8 cellular contexts compared by ENCODE assay signal in the genomic region with DNA sequence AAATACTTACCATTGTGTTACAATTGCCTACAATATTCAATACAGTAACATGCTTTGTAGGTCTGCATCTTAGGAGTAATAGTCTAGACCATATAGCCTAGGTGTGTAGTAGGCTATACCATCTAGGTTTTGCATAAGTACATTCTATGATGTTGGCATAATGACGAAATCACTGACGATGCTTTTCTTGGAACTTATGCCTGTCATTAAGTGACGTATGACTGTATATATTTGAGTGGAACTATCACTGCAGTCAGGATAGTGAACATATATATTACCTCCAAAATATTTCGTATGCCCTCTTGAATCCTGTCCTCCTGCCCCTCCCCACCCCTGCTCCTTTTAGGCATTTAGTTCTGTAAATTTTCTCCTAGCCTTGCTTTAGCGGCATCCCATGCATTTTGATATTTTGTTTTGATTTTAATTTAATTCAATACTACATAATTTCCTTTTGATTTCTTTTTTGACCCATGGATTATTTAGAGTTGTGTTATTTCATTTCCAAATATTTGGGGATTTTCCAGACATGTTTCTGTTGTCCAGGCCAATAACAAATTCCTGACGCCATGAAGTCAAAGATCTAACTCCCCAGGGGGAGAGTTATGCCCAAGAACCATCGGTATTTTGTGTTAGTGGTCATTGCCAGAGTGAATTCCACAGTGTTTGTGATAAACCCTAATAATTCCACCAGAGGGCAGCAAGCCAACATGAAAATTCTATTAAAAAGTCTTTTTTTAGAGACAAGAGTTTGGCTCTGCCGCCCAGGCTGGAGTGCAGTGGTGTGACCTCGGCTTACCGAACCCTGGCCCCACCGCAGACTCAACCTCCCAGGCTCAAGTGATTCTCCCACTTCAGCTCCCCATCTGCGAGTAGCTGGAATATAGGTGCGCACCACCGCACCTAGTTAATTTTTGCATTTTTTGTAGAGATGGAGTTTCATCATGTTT. TPM values are rescaled to one million over a fixed set of nuclear protein-coding genes. Genes with fewer than 3 reads are reported as not detected.
DNase-seq lines count a peak whose midpoint lies in the region; ATAC-seq and TF ChIP-seq lines count a peak whose summit lies in the region.

No MANE protein-coding gene starts in this region.

- H3K9me3 ChIP-seq in CD8-positive, alpha-beta memory T cell (ENCODE audit: low read length): no peaks in the 10 kb centered on the region
- no peaks in the 10 kb centered on the region for H3K9me3 ChIP-seq in PC-3 (ENCODE audit: low read length)

- H3K4me1 Mint-ChIP-seq in CD8-positive, alpha-beta memory T cell: peaks cover 62 to 75% (median 73%) of the 10 kb centered on the region in 3 donors
- H3K4me1 Mint-ChIP-seq in HFFc6 (ENCODE audit: low read depth) (peaks cover 33% of the 10 kb centered on the region), progenitor cell of endocrine pancreas (ENCODE audit: low read depth) (peaks cover 5% of the 10 kb centered on the region)
- H3K4me1 Mint-ChIP-seq in activated naive CD4-positive, alpha-beta T cell treated with anti-CD3 and anti-CD28 coated beads, Interleukin-2, amount 10 ng/mL, durations not matched to agents 7 days and 5 days: peaks cover 64% of the 10 kb centered on the region

- peak overlapping the region; percentile 81 for H3K4me3 ChIP-seq in CD8-positive, alpha-beta memory T cell (ENCODE audit: low read length)
- peak overlapping the region; percentile 88 for H3K4me3 ChIP-seq in PC-3 (ENCODE audit: low read length)

- H4K20me1 ChIP-seq in PC-3 (ENCODE audit: low read length): peaks cover 14% of the 10 kb centered on the region; the same call in 1 of the 2 replicates

- peak overlapping the region; percentile 5; the same call in 1 of the 2 replicates for H3K9ac ChIP-seq in PC-3 (ENCODE audit: low read length)

- H3K27me3 Mint-ChIP-seq in CD8-positive, alpha-beta memory T cell: no peaks in the 10 kb centered on the region
- H3K27me3 Mint-ChIP-seq in HFFc6 (ENCODE audit: insufficient read depth): no peaks in the 10 kb centered on the region; the same call in 1 of the 2 replicates
- no peaks in the 10 kb centered on the region for H3K27me3 Mint-ChIP-seq in activated naive CD4-positive, alpha-beta T cell treated with anti-CD3 and anti-CD28 coated beads, Interleukin-2, amount 10 ng/mL, durations not matched to agents 7 days and 5 days
- no peaks in the 10 kb centered on the region for H3K27me3 Mint-ChIP-seq in progenitor cell of endocrine pancreas

- H3F3A ChIP-seq in PC-3 (ENCODE audit: low read length, unreplicated experiment): no peaks in the 10 kb centered on the region

- peak in 4 of 5 donors; percentile 32 to 73 (median 64) for DNase-seq in CD8-positive, alpha-beta memory T cell
- DNase-seq in HFFc6 (peak; percentile 78), PC-3 (peak; percentile 89), glomerular visceral epithelial cell (ENCODE audit: extremely low spot score) (peak; percentile 82), progenitor cell of endocrine pancreas (ENCODE audit: low spot score, unreplicated experiment) (no peak)
- DNase-seq in activated naive CD4-positive, alpha-beta T cell treated with anti-CD3 and anti-CD28 coated beads, Interleukin-2, amount 10 ng/mL, durations not matched to agents 7 days and 5 days: peak; percentile 73

- no peaks in the 10 kb centered on the region for H3K27me3 ChIP-seq in CD8-positive, alpha-beta memory T cell (ENCODE audit: insufficient read depth, low read length, poor library complexity, severe bottlenecking)
- H3K27me3 ChIP-seq in PC-3 (ENCODE audit: low read length): no peaks in the 10 kb centered on the region

- POLR2A ChIA-PET in CD8-positive, alpha-beta memory T cell (lab: Charles Lee): interaction anchor here (0.7 to 2.2 kb wide), 5 partner anchors 24 to 372 kb away, joined by 3 to 22 read pairs (median 4); a partner anchor contains a TSS
- POLR2A ChIA-PET in PC-3 (lab: Charles Lee; ENCODE audit: unreplicated experiment): no interaction called here

- peaks cover 44% of the 10 kb centered on the region for H3K79me2 ChIP-seq in PC-3 (ENCODE audit: low read length)

- peak overlapping the region; percentile 91 for H3K4me2 ChIP-seq in PC-3 (ENCODE audit: low read length)

- no peak overlapping the region for H2AFZ ChIP-seq in PC-3 (ENCODE audit: low read length)

- intact Hi-C loops in PC-3 (cut with micrococcal nuclease): loop anchor here (1.0 to 10.0 kb wide), 5 partner anchors 22 to 409 kb away; a partner anchor contains a TSS

- CTCF ChIA-PET in CD8-positive, alpha-beta memory T cell (lab: Charles Lee): interaction anchor here (0.7 to 4.5 kb wide), 20 partner anchors 11 to 725 kb away, joined by 3 to 185 read pairs (median 5); a partner anchor contains a TSS
- CTCF ChIA-PET in PC-3 (lab: Charles Lee): interaction anchor here (1.0 kb wide), 1 partner anchor 128 kb away, joined by 5 read pairs; no protein-coding TSS in a partner anchor
- CTCF ChIA-PET in activated naive CD4-positive, alpha-beta T cell treated with anti-CD3 and anti-CD28 coated beads, Interleukin-2, amount 10 ng/mL, durations not matched to agents 7 days and 5 days (lab: Charles Lee): interaction anchor here (0.8 to 4.4 kb wide), 16 partner anchors 17 to 444 kb away, joined by 3 to 202 read pairs (median 6); a partner anchor contains a TSS

- ATAC-seq in PC-3: peak; percentile 16
- ATAC-seq in HG02623 (IDR thresholded peaks at IDR 0.05; ENCODE audit: unreplicated experiment): no peak
- ATAC-seq in GM19463 (IDR thresholded peaks at IDR 0.05; ENCODE audit: unreplicated experiment): no peak

- no peaks in the 10 kb centered on the region for H3K9me2 ChIP-seq in PC-3 (replicated peaks; ENCODE audit: low read length)

- peaks cover 6% of the 10 kb centered on the region for H3K36me3 ChIP-seq in CD8-positive, alpha-beta memory T cell (ENCODE audit: insufficient read depth, low read length)
- H3K36me3 ChIP-seq in PC-3 (ENCODE audit: low read depth, low read length): peaks cover 6% of the 10 kb centered on the region; the same call in 1 of the 2 replicates

- no peak overlapping the region for H3K27ac ChIP-seq in CD8-positive, alpha-beta memory T cell (ENCODE audit: low read depth, low read length)
- no peak overlapping the region for H3K27ac ChIP-seq in PC-3 (ENCODE audit: low read length)

- peak overlapping the region; percentile 83 to 98 (median 93) for H3K27ac Mint-ChIP-seq in CD8-positive, alpha-beta memory T cell
- peak overlapping the region; percentile 53 for H3K27ac Mint-ChIP-seq in HFFc6
- H3K27ac Mint-ChIP-seq in activated naive CD4-positive, alpha-beta T cell treated with anti-CD3 and anti-CD28 coated beads, Interleukin-2, amount 10 ng/mL, durations not matched to agents 7 days and 5 days: peak overlapping the region; percentile 88
- no peak overlapping the region for H3K27ac Mint-ChIP-seq in progenitor cell of endocrine pancreas

- no TSS peak for BruUV-seq in PC-3 (replicated peaks; lab: Mats Ljungman, UMichigan)

- peaks cover 24 to 49% (median 27%) of the 10 kb centered on the region in 3 donors for H3K36me3 Mint-ChIP-seq in CD8-positive, alpha-beta memory T cell
- H3K36me3 Mint-ChIP-seq in HFFc6 (ENCODE audit: low read depth) (no peaks in the 10 kb centered on the region), progenitor cell of endocrine pancreas (ENCODE audit: insufficient read depth) (peaks cover 1% of the 10 kb centered on the region)
- H3K36me3 Mint-ChIP-seq in activated naive CD4-positive, alpha-beta T cell treated with anti-CD3 and anti-CD28 coated beads, Interleukin-2, amount 10 ng/mL, durations not matched to agents 7 days and 5 days: peaks cover 53% of the 10 kb centered on the region

- peaks cover 51% of the 10 kb centered on the region for H3K4me1 ChIP-seq in CD8-positive, alpha-beta memory T cell (ENCODE audit: insufficient read depth, low read length)
- H3K4me1 ChIP-seq in PC-3 (ENCODE audit: insufficient read depth, low read length): peaks cover 24% of the 10 kb centered on the region

- TF ChIP-seq CTCF in HFFc6 (IDR thresholded peaks at IDR 0.05) (peak; percentile 91), PC-3 (conservative IDR thresholded peaks at IDR 0.05; ENCODE audit: low read depth, low read length) (peak; percentile 77), progenitor cell of endocrine pancreas (IDR thresholded peaks at IDR 0.05; ENCODE audit: unreplicated experiment) (peak; percentile 75)

- no peaks in the 10 kb centered on the region for H3K9me3 Mint-ChIP-seq in CD8-positive, alpha-beta memory T cell
- H3K9me3 Mint-ChIP-seq in HFFc6 (no peaks in the 10 kb centered on the region), progenitor cell of endocrine pancreas (ENCODE audit: low read depth) (peaks cover 6% of the 10 kb centered on the region)
- H3K9me3 Mint-ChIP-seq in activated naive CD4-positive, alpha-beta T cell treated with anti-CD3 and anti-CD28 coated beads, Interleukin-2, amount 10 ng/mL, durations not matched to agents 7 days and 5 days: peaks cover 10% of the 10 kb centered on the region

- H3K4me3 Mint-ChIP-seq in CD8-positive, alpha-beta memory T cell: peak overlapping the region; percentile 94 to 99 (median 97)
- peak overlapping the region; percentile 66; the same call in 1 of the 2 replicates for H3K4me3 Mint-ChIP-seq in HFFc6
- peak overlapping the region; percentile 98 for H3K4me3 Mint-ChIP-seq in activated naive CD4-positive, alpha-beta T cell treated with anti-CD3 and anti-CD28 coated beads, Interleukin-2, amount 10 ng/mL, durations not matched to agents 7 days and 5 days
- peak overlapping the region; percentile 19 for H3K4me3 Mint-ChIP-seq in progenitor cell of endocrine pancreas (ENCODE audit: low read depth)

RNA-seq across cellular contexts. Expression of a gene that starts 24.2 kb away (rescaled TPM):
- total RNA-seq in CD8-positive, alpha-beta memory T cell: 10 to 100 TPM; 48.1 to 55.5 TPM
- 108 TPM for polyA plus RNA-seq in CD8-positive, alpha-beta memory T cell
- 10 to 100 TPM; 10.4 to 15.4 (median 14.4) TPM for total RNA-seq in HFFc6 (2021; fragmentation: NEBNext Ultra II Directional; extraction: Animal tissue kit (Norgen Biotek cat#: 25700))
- 22.2 and 29.4 TPM in 2 replicates for total RNA-seq in PC-3 (2014; rRNA removed)
- total RNA-seq in progenitor cell of endocrine pancreas: 2.8 and 5.0 TPM in 2 replicates

RNA-seq across cellular contexts. Expression of a gene that starts 53.2 kb away (rescaled TPM):
- 1 to 10 TPM; 6.7 to 7.3 TPM for total RNA-seq in CD8-positive, alpha-beta memory T cell
- 8.1 TPM for polyA plus RNA-seq in CD8-positive, alpha-beta memory T cell
- total RNA-seq in HFFc6 (2021; fragmentation: NEBNext Ultra II Directional; extraction: Animal tissue kit (Norgen Biotek cat#: 25700)): 1 to 10 TPM in 4 of 6 experiments, under 1 TPM in 2; 0.36 to 1.9 (median 1.6) TPM
- total RNA-seq in PC-3 (2014; rRNA removed): 1.3 and 4.2 TPM in 2 replicates
- 9.0 and 9.9 TPM in 2 replicates for total RNA-seq in progenitor cell of endocrine pancreas

Comparison
In these comparisons a context has a peak if more than half of its experiments do, and no peak if none do; other contexts are left out.
1. H3K4me3 Mint-ChIP-seq: peak in every context shown above with its lines; median percentile 98 in activated naive CD4-positive, alpha-beta T cell treated with anti-CD3 and anti-CD28 coated beads, Interleukin-2, amount 10 ng/mL, durations not matched to agents 7 days and 5 days; 97 in CD8-positive, alpha-beta memory T cell; 66 in HFFc6; 19 in progenitor cell of endocrine pancreas.